In the genomic region with DNA sequence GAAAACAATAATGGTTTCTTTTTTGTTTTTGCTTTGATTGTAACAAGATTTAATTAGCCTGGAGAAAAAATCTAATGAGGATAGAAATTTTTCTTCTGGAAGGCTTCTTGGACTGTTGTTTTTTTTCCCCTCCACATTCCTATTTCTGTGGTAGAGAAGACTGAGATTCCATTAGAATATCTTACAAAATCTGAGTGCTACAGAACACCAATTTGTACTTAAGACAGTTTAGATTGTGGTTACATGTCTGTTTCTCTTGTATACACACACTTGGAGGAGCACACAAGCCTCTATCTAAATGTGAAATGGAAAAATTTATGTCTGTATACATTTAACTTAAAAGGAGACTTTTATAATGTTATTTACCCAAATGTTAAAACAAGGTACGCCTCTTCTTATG, we compare ENCODE assay signal across 17 cellular contexts.
"Had no signal": no experiment of that assay in that cellular context is flagged by ENCODE, and none has a peak within 500 bp of the region (broad histone marks: within the 10 kb centered on the region; RNA-seq: fewer than 3 reads in every experiment).

No MANE protein-coding gene starts in this region.

- H3K27me3 ChIP-seq: esophagus squamous epithelium, gastrocnemius medialis, heart right ventricle, neutrophil, suprapubic skin, thyroid gland had no signal

- DNase-seq: effector memory CD8-positive, alpha-beta T cell; esophagus squamous epithelium; gastrocnemius medialis; heart right ventricle; hypothalamus; islet precursor cell; mammary epithelial cell; mucosa of descending colon; naive thymus-derived CD8-positive, alpha-beta T cell; posterior cingulate gyrus; stimulated activated CD4-positive, alpha-beta T cell treated with anti-CD3 and anti-CD28 coated beads, Interleukin-2, amount 100 ng/mL, for 48 hours; stimulated activated naive CD4-positive, alpha-beta T cell treated with Interleukin-2 at 50 U/mL for 16 hours; thyroid gland had no signal

- H3K4me1 ChIP-seq: esophagus squamous epithelium, gastrocnemius medialis, heart right ventricle, suprapubic skin, thyroid gland had no signal

- H3K27ac ChIP-seq: epithelial cell of prostate, esophagus squamous epithelium, gastrocnemius medialis, heart right ventricle, neutrophil, skin epidermis, suprapubic skin, thyroid gland had no signal

- H3K4me3 ChIP-seq: esophagus squamous epithelium, gastrocnemius medialis, heart right ventricle, mucosa of descending colon, skin epidermis, suprapubic skin, thyroid gland had no signal

- H3K36me3 ChIP-seq: esophagus squamous epithelium, gastrocnemius medialis, heart right ventricle, neutrophil, suprapubic skin, thyroid gland had no signal

- H3K9me3 ChIP-seq: esophagus squamous epithelium, gastrocnemius medialis, heart right ventricle, mucosa of descending colon, neutrophil, suprapubic skin, thyroid gland had no signal
